ENCODE assay signal across 22 cellular contexts in the genomic region with DNA sequence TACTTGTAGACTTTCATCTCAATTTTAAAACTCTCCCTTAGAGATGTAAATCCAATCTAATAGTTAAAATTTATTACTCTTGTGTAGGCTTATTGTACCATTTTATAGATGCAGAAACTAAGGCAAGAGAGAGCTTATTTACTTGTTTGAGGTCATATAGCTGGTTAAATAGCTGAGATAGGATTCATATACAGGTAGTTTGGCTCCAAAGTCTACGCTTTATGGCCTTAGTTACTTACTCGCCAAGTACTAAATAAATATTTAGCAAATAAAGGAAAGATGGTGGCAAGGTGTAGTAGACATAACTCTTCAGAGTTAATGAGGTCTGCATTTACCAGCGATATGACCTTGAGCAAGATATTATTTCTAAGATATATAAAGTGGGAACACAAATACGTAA.
"Had no signal": no experiment of that assay in that cellular context is flagged by ENCODE, and none has a peak within 500 bp of the region (broad histone marks: within the 10 kb centered on the region; RNA-seq: fewer than 3 reads in every experiment).

No MANE protein-coding gene starts in this region.

- H3K79me2 ChIP-seq: hepatocyte had no signal

- ATAC-seq: foreskin keratinocyte, gastroesophageal sphincter, heart left ventricle, left lung, left ventricle myocardium superior, lower lobe of right lung had no signal

- H3K9me3 ChIP-seq: colonic mucosa, esophagus muscularis mucosa, gastroesophageal sphincter, heart left ventricle, left lung, lower lobe of right lung had no signal

- H3K27me3 Mint-ChIP-seq: dendritic cell treated with granulocyte-macrophage colony-stimulating factor and Interleukin-4, amounts not matched to agents 40 ng/mL and 50 ng/mL, for 4 days; naive B cell had no signal

- H3K4me2 ChIP-seq: hepatocyte had no signal

- H3K9me3 Mint-ChIP-seq: dendritic cell treated with granulocyte-macrophage colony-stimulating factor and Interleukin-4, amounts not matched to agents 40 ng/mL and 50 ng/mL, for 4 days; immature natural killer cell; naive B cell had no signal

- H3K27me3 ChIP-seq: colonic mucosa, esophagus muscularis mucosa, foreskin keratinocyte, gastroesophageal sphincter, heart left ventricle, hepatocyte, left lung had no signal

- H3K27ac Mint-ChIP-seq: dendritic cell treated with granulocyte-macrophage colony-stimulating factor and Interleukin-4, amounts not matched to agents 40 ng/mL and 50 ng/mL, for 4 days; immature natural killer cell; naive B cell had no signal

- H3K4me1 ChIP-seq: colonic mucosa, esophagus muscularis mucosa, foreskin keratinocyte, gastroesophageal sphincter, left lung, lower lobe of right lung had no signal

- DNase-seq: colonic mucosa; cortex of kidney; effector CD8-positive, alpha-beta T cell; foreskin keratinocyte; heart left ventricle; hypothalamus; immature natural killer cell; islet precursor cell; kidney; kidney glomerular epithelial cell; left lung; left ventricle myocardium superior; lower lobe of right lung; mesendoderm; midbrain; naive B cell had no signal

- H3K36me3 ChIP-seq: colonic mucosa, esophagus muscularis mucosa, gastroesophageal sphincter, heart left ventricle, left lung, lower lobe of right lung had no signal

- H3K4me3 ChIP-seq: colonic mucosa, esophagus muscularis mucosa, gastroesophageal sphincter, heart left ventricle, hepatocyte, left lung, lower lobe of right lung had no signal

- H2AFZ ChIP-seq: hepatocyte had no signal

- H3K4me3 Mint-ChIP-seq: dendritic cell treated with granulocyte-macrophage colony-stimulating factor and Interleukin-4, amounts not matched to agents 40 ng/mL and 50 ng/mL, for 4 days; immature natural killer cell; naive B cell had no signal

- H3K27ac ChIP-seq: colonic mucosa, esophagus muscularis mucosa, foreskin keratinocyte, gastroesophageal sphincter, heart left ventricle, hepatocyte, left lung, lower lobe of right lung had no signal

- FAIRE-seq: endothelial cell of umbilical vein, frontal cortex, kidney had no signal

- H3K4me1 Mint-ChIP-seq: immature natural killer cell had no signal
